ENCODE assay signal across 8 cellular contexts in genomic region chr15:45586990-45587860, GRCh38. TPM values are rescaled to one million over a fixed set of nuclear protein-coding genes. Genes with fewer than 3 reads are reported as not detected.
DNase-seq lines count a peak whose midpoint lies in the region; ATAC-seq and TF ChIP-seq lines count a peak whose summit lies in the region.

Gene BLOC1S6, plus strand, starts transcription at chr15:45587379. Its CDS starts 65 bp downstream, at chr15:45587444.

- DNase-seq in D341Med (ENCODE audit: low spot score) (peak; percentile 88), OCI-M1 (lab: John Stamatoyannopoulos, UW) (peak; percentile 96), activated T-cell treated with anti-CD3 and anti-CD28 coated beads for 4 hours (peak; percentile 82), epithelial cell of prostate (ENCODE audit: low read depth, low spot score) (peak; percentile 46), mucosa of descending colon (peak; percentile 92 to 93 (median 93))
- DNase-seq in stimulated activated CD8-positive, alpha-beta memory T cell treated with anti-CD3 and anti-CD28 coated beads, Interleukin-4, amount 100 ng/mL, for 24 hours (ENCODE audit: low read depth) = peak; percentile 80

- H3K9ac ChIP-seq in HUES6 (ENCODE audit: low read length) = peak within 1 kb of the TSS; percentile 90

- intact Hi-C loops in mucosa of descending colon (cut with DNase I, micrococcal nuclease) = no loop called here

- ATAC-seq in GM21423 (IDR thresholded peaks at IDR 0.05; ENCODE audit: unreplicated experiment) (peak; percentile 79), mucosa of descending colon (peak; percentile 95)

- H3K4me1 ChIP-seq in HUES6 (ENCODE audit: control insufficient read depth, insufficient read depth, low read length) = peaks cover 20% of the 10 kb centered on the region; the same call in 1 of the 2 replicates
- peaks cover 21% of the 10 kb centered on the region for H3K4me1 ChIP-seq in mucosa of descending colon (ENCODE audit: low read depth)

- no peaks in the 10 kb centered on the region for H3K9me3 ChIP-seq in HUES6 (ENCODE audit: control insufficient read depth, insufficient read depth, low read depth, low read length)
- no peaks in the 10 kb centered on the region for H3K9me3 ChIP-seq in mucosa of descending colon

- peak within 1 kb of the TSS; percentile 73 for H3K4me3 ChIP-seq in HUES6 (ENCODE audit: low read depth, low read length)
- peak within 1 kb of the TSS; percentile 60 for H3K4me3 ChIP-seq in mucosa of descending colon

- no peaks in the 10 kb centered on the region for H3K27me3 ChIP-seq in HUES6 (ENCODE audit: control insufficient read depth, insufficient read depth, low read length)

- peak within 1 kb of the TSS; percentile 90 for H3K27ac ChIP-seq in HUES6 (ENCODE audit: low read depth, low read length)
- peak within 1 kb of the TSS; percentile 92 for H3K27ac ChIP-seq in epithelial cell of prostate

- TF ChIP-seq CTCF in mucosa of descending colon (IDR thresholded peaks at IDR 0.05) = no peak

- peaks cover 3% of the 10 kb centered on the region; the same call in 1 of the 2 replicates for H3K36me3 ChIP-seq in HUES6 (ENCODE audit: control insufficient read depth, insufficient read depth, low read length)
- H3K36me3 ChIP-seq in mucosa of descending colon (ENCODE audit: low read depth) = peaks cover 5% of the 10 kb centered on the region

RNA-seq across cellular contexts. Expression of gene BLOC1S6, which starts in this region (rescaled TPM):
- 10 to 100 TPM; 21.3 to 39.6 (median 30.0) TPM for total RNA-seq in mucosa of descending colon

Comparison
In these comparisons a context has a peak if more than half of its experiments do, and no peak if none do; other contexts are left out.
1. Peak in every context shown above with its lines: DNase-seq, ATAC-seq, H3K4me3 ChIP-seq and H3K27ac ChIP-seq.
2. DNase-seq: peak in every context shown above with its lines; median percentile 96 in OCI-M1; 93 in mucosa of descending colon; 88 in D341Med; 82 in activated T-cell treated with anti-CD3 and anti-CD28 coated beads for 4 hours; 80 in stimulated activated CD8-positive, alpha-beta memory T cell treated with anti-CD3 and anti-CD28 coated beads, Interleukin-4, amount 100 ng/mL, for 24 hours; 46 in epithelial cell of prostate.